19 cellular contexts compared by ENCODE assay signal in the genomic region with DNA sequence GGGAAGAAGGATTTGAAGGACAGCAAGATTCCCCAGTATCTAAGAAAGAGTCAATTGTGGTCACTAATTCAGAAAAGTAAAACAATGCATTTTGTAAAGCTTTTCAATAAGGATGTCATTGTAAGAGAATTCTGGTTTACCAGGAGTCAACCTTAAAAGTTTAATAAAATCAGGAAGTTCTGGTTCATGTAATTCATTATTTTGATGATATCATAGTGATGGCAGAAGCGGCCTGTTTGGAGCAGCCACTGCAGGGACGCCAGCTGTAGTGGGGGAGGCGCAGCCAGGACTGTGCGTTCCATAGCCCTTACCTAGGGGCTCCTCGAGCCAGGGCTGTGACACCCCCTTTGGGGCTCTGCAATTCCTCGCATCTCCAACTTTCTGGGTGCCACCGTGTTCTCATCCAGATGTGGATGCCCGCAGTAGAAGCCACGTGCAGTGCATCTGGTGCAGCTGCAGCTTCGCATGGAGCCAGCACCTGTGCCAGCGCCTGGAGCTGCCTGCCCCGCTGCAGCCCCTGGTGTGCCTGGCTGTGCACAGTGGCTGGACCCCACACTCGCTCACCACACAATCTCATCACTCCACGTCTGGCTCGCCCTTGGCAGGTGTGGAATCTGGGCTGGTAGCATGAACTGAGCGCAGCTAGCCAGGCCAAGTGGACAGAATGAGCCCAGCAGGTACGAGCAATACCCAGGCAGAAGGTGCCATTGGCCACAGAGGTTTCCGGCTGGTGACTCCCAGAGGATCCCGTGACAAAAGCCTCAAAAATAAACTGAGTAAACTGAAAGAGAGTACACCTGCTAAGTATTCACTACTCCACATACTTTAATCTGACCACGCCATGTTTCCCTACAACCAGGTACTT. TPM values are rescaled to one million over a fixed set of nuclear protein-coding genes. Genes with fewer than 3 reads are reported as not detected.
"Had no signal": no experiment of that assay in that cellular context is flagged by ENCODE, and none has a peak within 500 bp of the region (broad histone marks: within the 10 kb centered on the region; RNA-seq: fewer than 3 reads in every experiment).

No MANE protein-coding gene starts in this region.

- H3K4me3 ChIP-seq: lung, testis had no signal

- H3K27me3 ChIP-seq: testis had no signal

- FAIRE-seq: bronchial epithelial cell had no signal

- DNase-seq: activated CD4-positive, alpha-beta T cell treated with anti-CD3 and anti-CD28 coated beads for 1 hour; activated CD4-positive, alpha-beta T cell treated with anti-CD3 and anti-CD28 coated beads, Interleukin-2, amount 50 U/mL, for 48 hours; activated CD8-positive, alpha-beta memory T cell treated with anti-CD3 and anti-CD28 coated beads, Interleukin-2, amount 10 ng/mL, durations not matched to agents 7 days and 5 days; activated gamma-delta T cell; activated naive CD8-positive, alpha-beta T cell treated with anti-CD3 and anti-CD28 coated beads for 36 hours; activated T-cell treated with anti-CD3 and anti-CD28 coated beads, Interleukin-2, amount 50 U/mL, for 4 hours; cortex of kidney; effector CD8-positive, alpha-beta T cell; hippocampal formation; kidney glomerular epithelial cell; naive thymus-derived CD4-positive, alpha-beta T cell; stimulated activated CD4-positive, alpha-beta T cell treated with anti-CD3 and anti-CD28 coated beads, Interleukin-2, amount 100 ng/mL, for 24 hours; stimulated activated naive CD8-positive, alpha-beta T cell treated with anti-CD3 and anti-CD28 coated beads, Interleukin-15, Interleukin-2, amounts not matched to agents 100 U/mL and 50 U/mL, for 24 hours; SW 1271; testis had no signal

- H3K4me1 Mint-ChIP-seq: activated CD8-positive, alpha-beta memory T cell treated with anti-CD3 and anti-CD28 coated beads, Interleukin-2, amount 10 ng/mL, durations not matched to agents 7 days and 5 days; activated naive CD8-positive, alpha-beta T cell treated with anti-CD3 and anti-CD28 coated beads for 36 hours; naive thymus-derived CD4-positive, alpha-beta T cell had no signal

- H3K9me3 Mint-ChIP-seq: activated naive CD8-positive, alpha-beta T cell treated with anti-CD3 and anti-CD28 coated beads for 36 hours; activated T-cell treated with anti-CD3 and anti-CD28 coated beads, Interleukin-2, amount 50 U/mL, for 4 hours; T-helper 2 cell treated with Interferon-gamma antibody and Interleukin-4, amounts not matched to agents 5 μg/mL and 100 μg/mL, for 36 hours had no signal

- H3K27ac Mint-ChIP-seq: activated CD8-positive, alpha-beta memory T cell treated with anti-CD3 and anti-CD28 coated beads, Interleukin-2, amount 10 ng/mL, durations not matched to agents 7 days and 5 days; activated naive CD8-positive, alpha-beta T cell treated with anti-CD3 and anti-CD28 coated beads for 36 hours; naive thymus-derived CD4-positive, alpha-beta T cell; T-helper 2 cell treated with Interferon-gamma antibody and Interleukin-4, amounts not matched to agents 5 μg/mL and 100 μg/mL, for 36 hours had no signal

- H3K27ac ChIP-seq: testis had no signal

- ATAC-seq: activated CD8-positive, alpha-beta memory T cell treated with anti-CD3 and anti-CD28 coated beads, Interleukin-2, amount 10 ng/mL, durations not matched to agents 7 days and 5 days; activated T-cell treated with anti-CD3 and anti-CD28 coated beads, Interleukin-2, amount 50 U/mL, for 4 hours; naive thymus-derived CD4-positive, alpha-beta T cell; sciatic nerve; stimulated activated naive CD8-positive, alpha-beta T cell treated with anti-CD3 and anti-CD28 coated beads, Interleukin-15, Interleukin-2, amounts not matched to agents 100 U/mL and 50 U/mL, for 24 hours had no signal

- H3K27me3 Mint-ChIP-seq: activated naive CD8-positive, alpha-beta T cell treated with anti-CD3 and anti-CD28 coated beads for 36 hours had no signal

- H3K9me3 ChIP-seq: testis had no signal

- H3K4me3 Mint-ChIP-seq: activated CD8-positive, alpha-beta memory T cell treated with anti-CD3 and anti-CD28 coated beads, Interleukin-2, amount 10 ng/mL, durations not matched to agents 7 days and 5 days; activated naive CD8-positive, alpha-beta T cell treated with anti-CD3 and anti-CD28 coated beads for 36 hours; activated T-cell treated with anti-CD3 and anti-CD28 coated beads, Interleukin-2, amount 50 U/mL, for 4 hours; naive thymus-derived CD4-positive, alpha-beta T cell; T-helper 2 cell treated with Interferon-gamma antibody and Interleukin-4, amounts not matched to agents 5 μg/mL and 100 μg/mL, for 36 hours had no signal

- H3K36me3 Mint-ChIP-seq: activated CD8-positive, alpha-beta memory T cell treated with anti-CD3 and anti-CD28 coated beads, Interleukin-2, amount 10 ng/mL, durations not matched to agents 7 days and 5 days; activated naive CD8-positive, alpha-beta T cell treated with anti-CD3 and anti-CD28 coated beads for 36 hours; naive thymus-derived CD4-positive, alpha-beta T cell had no signal

RNA-seq across cellular contexts. Expression of a gene that starts 37.4 kb away (rescaled TPM):
- polyA plus RNA-seq: naive thymus-derived CD4-positive, alpha-beta T cell had no signal
